14 cellular contexts compared by ENCODE assay signal in the genomic region with DNA sequence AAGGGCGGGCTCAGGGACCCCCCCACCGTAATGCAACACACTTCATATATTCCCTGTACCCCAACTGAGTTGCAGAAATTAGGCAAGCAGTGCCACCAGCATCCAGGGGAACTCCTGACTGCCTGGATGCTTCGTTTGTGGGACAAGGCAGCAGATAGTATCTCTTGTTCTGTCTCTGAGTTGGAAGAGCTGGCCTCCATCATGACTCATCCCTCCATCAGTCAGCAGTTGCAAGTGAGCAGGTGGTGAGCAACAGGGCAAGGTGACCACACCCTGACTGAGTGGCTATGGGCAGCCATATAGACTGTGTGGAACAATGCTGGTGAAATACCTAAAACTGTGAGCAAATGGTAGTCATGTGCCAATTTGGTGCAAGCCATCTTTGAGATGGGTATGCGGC. TPM values are rescaled to one million over a fixed set of nuclear protein-coding genes. Genes with fewer than 3 reads are reported as not detected.
DNase-seq lines count a peak whose midpoint lies in the region; ATAC-seq and TF ChIP-seq lines count a peak whose summit lies in the region.
"Had no signal": no experiment of that assay in that cellular context is flagged by ENCODE, and none has a peak within 500 bp of the region (broad histone marks: within the 10 kb centered on the region; RNA-seq: fewer than 3 reads in every experiment).

No MANE protein-coding gene starts in this region.

- no peak overlapping the region for H3K4me3 ChIP-seq in AG10803 (ENCODE audit: low read length)
- no peak overlapping the region for H3K4me3 ChIP-seq in GM23248
- no peak overlapping the region for H3K4me3 ChIP-seq in foreskin fibroblast (ENCODE audit: low read depth in 1 of 2, low read length in 2 of 2)
- H3K4me3 ChIP-seq: cardiac muscle cell had no signal

- peaks cover 25% of the 10 kb centered on the region for H3K4me1 ChIP-seq in GM23248 (ENCODE audit: insufficient read depth)

- no peak overlapping the region for H2AFZ ChIP-seq in GM23248

- H3K36me3 Mint-ChIP-seq in naive thymus-derived CD8-positive, alpha-beta T cell = peaks cover 0 to 26% (median 24%) of the 10 kb centered on the region in 3 donors
- no peaks in the 10 kb centered on the region for H3K36me3 Mint-ChIP-seq in CD14-positive monocyte
- H3K36me3 Mint-ChIP-seq: mesothelial cell of epicardium had no signal

- H3K27ac Mint-ChIP-seq in naive thymus-derived CD8-positive, alpha-beta T cell = no peak overlapping the region
- no peak overlapping the region for H3K27ac Mint-ChIP-seq in CD14-positive monocyte
- H3K27ac Mint-ChIP-seq: mesothelial cell of epicardium had no signal

- peaks cover 0 to 61% (median 40%) of the 10 kb centered on the region in 9 donors for H3K9me3 Mint-ChIP-seq in naive thymus-derived CD8-positive, alpha-beta T cell
- peaks cover 17 to 48% (median 37%) of the 10 kb centered on the region in 7 donors for H3K9me3 Mint-ChIP-seq in CD14-positive monocyte

- peaks cover 22% of the 10 kb centered on the region for H3F3A ChIP-seq in GM23248 (ENCODE audit: insufficient read depth)

- no peak overlapping the region for H3K4me3 Mint-ChIP-seq in naive thymus-derived CD8-positive, alpha-beta T cell
- no peak overlapping the region for H3K4me3 Mint-ChIP-seq in CD14-positive monocyte
- H3K4me3 Mint-ChIP-seq: mesothelial cell of epicardium had no signal

- TF ChIP-seq CTCF in AG10803 (conservative IDR thresholded peaks at IDR 0.05; ENCODE audit: low read length) (no peak), foreskin fibroblast (IDR thresholded peaks at IDR 0.05; ENCODE audit: low read depth, low read length) (no peak), CD14-positive monocyte (IDR thresholded peaks at IDR 0.05) (no peak)

- H3K27me3 Mint-ChIP-seq in naive thymus-derived CD8-positive, alpha-beta T cell = peaks cover 0 to 2% (median 0%) of the 10 kb centered on the region in 5 donors
- peaks cover 0 to 2% (median 1%) of the 10 kb centered on the region in 3 donors for H3K27me3 Mint-ChIP-seq in CD14-positive monocyte (ENCODE audit: low read depth in 3 of 3)

- DNase-seq in AG10803 (ENCODE audit: low read depth) (peak; percentile 74), GM23248 (peak; percentile 96), RKO (ENCODE audit: low spot score) (peak; percentile 67), foreskin fibroblast (peak; percentile 88 to 90), CD14-positive monocyte (ENCODE audit: low spot score) (no peak), NCI-H1417 treated with DMSO at 0.1 percent for 48 hours (lab: John Stamatoyannopoulos, UW) (no peak)
- no peak for DNase-seq in naive thymus-derived CD8-positive, alpha-beta T cell
- DNase-seq: COR-L47 had no signal

- ATAC-seq in naive thymus-derived CD8-positive, alpha-beta T cell = no peak
- ATAC-seq in GM21447 (IDR thresholded peaks at IDR 0.05; ENCODE audit: unreplicated experiment) = no peak

- WGBS in GM23248 (ENCODE audit: low coverage in 1 of 2, low lambda C conversion rate in 2 of 2, missing lambda C conversion rate in 2 of 2), 2 experiments = 10 to 21% methylated on average over 4 of the region's 4 CpGs

- H3K79me2 ChIP-seq in GM23248 (ENCODE audit: insufficient read depth) = no peaks in the 10 kb centered on the region

- H3K27ac ChIP-seq in GM23248 = peak overlapping the region; percentile 61
- H3K27ac ChIP-seq: cardiac muscle cell, VCaP had no signal

- H3K4me1 Mint-ChIP-seq in naive thymus-derived CD8-positive, alpha-beta T cell = no peaks in the 10 kb centered on the region
- H3K4me1 Mint-ChIP-seq in CD14-positive monocyte = no peaks in the 10 kb centered on the region

- POLR2A ChIA-PET in naive thymus-derived CD8-positive, alpha-beta T cell (lab: Charles Lee) = no interaction called here

- no peaks in the 10 kb centered on the region for H4K20me1 ChIP-seq in GM23248 (ENCODE audit: insufficient read depth)

- intact Hi-C loops in CD14-positive monocyte (cut with micrococcal nuclease) = no loop called here

- no peaks in the 10 kb centered on the region for H3K9me2 ChIP-seq in GM23248 (ENCODE audit: insufficient read depth)

- H3K9me3 ChIP-seq in GM23248 (ENCODE audit: low read depth) = no peaks in the 10 kb centered on the region

- no peaks in the 10 kb centered on the region for H3K27me3 ChIP-seq in GM23248 (replicated peaks; ENCODE audit: insufficient read depth)
- H3K27me3 ChIP-seq: cardiac muscle cell had no signal

- in situ Hi-C loops in GM23248 (cut with MboI) = no loop called here

- H3K9ac ChIP-seq in GM23248 = 0 out of 2 replicates have a peak overlapping the region, but pooled peaks have one; percentile 36

- H3K36me3 ChIP-seq in GM23248 (ENCODE audit: low read depth) = no peaks in the 10 kb centered on the region
- H3K36me3 ChIP-seq: cardiac muscle cell had no signal

- no peak overlapping the region for H3K4me2 ChIP-seq in GM23248 (ENCODE audit: unreplicated experiment)

RNA-seq across cellular contexts. Expression of a gene that starts 22.8 kb away (rescaled TPM):
- total RNA-seq in GM23248 (2014; rRNA removed; shearing (Covaris generic)) = 0.97 and 1.4 TPM in 2 replicates
- polyA plus RNA-seq in GM23248 (2016; fragmentation: Nextera tagmentation; extraction: Ambion mirVana) (0.76 and 0.91 TPM in 2 replicates), CD14-positive monocyte (not detected)
- total RNA-seq in naive thymus-derived CD8-positive, alpha-beta T cell = not detected
- polyA plus RNA-seq in naive thymus-derived CD8-positive, alpha-beta T cell = not detected
- total RNA-seq: subcutaneous adipose tissue had no signal

RNA-seq across cellular contexts. Expression of a gene that starts 47.0 kb away (rescaled TPM):
- not detected in 2 replicates for total RNA-seq in GM23248 (2014; rRNA removed; shearing (Covaris generic))
- polyA plus RNA-seq in GM23248 (2016; fragmentation: Nextera tagmentation; extraction: Ambion mirVana) (not detected in 2 replicates), CD14-positive monocyte (1 to 10 TPM; 2.4 to 2.7 TPM)
- total RNA-seq in naive thymus-derived CD8-positive, alpha-beta T cell = 10 to 100 TPM; 14.7 to 16.8 TPM
- 100 to 1,000 TPM in 1 of 3 donors, 10 to 100 TPM in 2; 58.3 to 435 (median 84.3) TPM for polyA plus RNA-seq in naive thymus-derived CD8-positive, alpha-beta T cell
- total RNA-seq: cardiac muscle cell, pulmonary artery endothelial cell had no signal
- polyA plus RNA-seq: cardiac muscle cell had no signal

Comparison
In these comparisons a context has a peak if more than half of its experiments do, and no peak if none do; other contexts are left out.
1. DNase-seq: peak in AG10803 (single experiment), GM23248 (single experiment), RKO (single experiment) and foreskin fibroblast (2 of 2); none in naive thymus-derived CD8-positive, alpha-beta T cell (0 of 10), CD14-positive monocyte (single experiment) and NCI-H1417 treated with DMSO at 0.1 percent for 48 hours (single experiment).
2. RNA of a gene that starts 47.0 kb away (polyA plus RNA-seq): 58.3 to 435 TPM in naive thymus-derived CD8-positive, alpha-beta T cell; 2.4 to 2.7 TPM in CD14-positive monocyte and not detected in GM23248; every median in the first group is over 10 times any median in the second.